ENCODE assay signal across 13 cellular contexts in genomic region chr16:71449020-71449419, GRCh38. TPM values are rescaled to one million over a fixed set of nuclear protein-coding genes. Genes with fewer than 3 reads are reported as not detected.
A peak's percentile ranks its signal among the peaks of the same experiment; 100 is the strongest.
DNase-seq lines count a peak whose midpoint lies in the region; ATAC-seq and TF ChIP-seq lines count a peak whose summit lies in the region.
"Had no signal": no experiment of that assay in that cellular context is flagged by ENCODE, and none has a peak within 500 bp of the region (broad histone marks: within the 10 kb centered on the region; RNA-seq: fewer than 3 reads in every experiment).

No MANE protein-coding gene starts in this region.

- H3K9ac ChIP-seq in adipocyte (ENCODE audit: low read length) (no peak overlapping the region), mesendoderm (ENCODE audit: low read length) (no peak overlapping the region)

- H2BK120ac ChIP-seq in mesendoderm (ENCODE audit: low read depth, low read length), result no peak overlapping the region

- H2BK15ac ChIP-seq in mesendoderm (replicated peaks; ENCODE audit: low read depth), result no peak overlapping the region

- no peak overlapping the region for H3K56ac ChIP-seq in mesendoderm (ENCODE audit: low read length)

- no peaks in the 10 kb centered on the region for H3K27me3 ChIP-seq in right cardiac atrium (ENCODE audit: control insufficient read depth, insufficient read depth)
- no peaks in the 10 kb centered on the region for H3K27me3 ChIP-seq in left ventricle myocardium inferior (ENCODE audit: low read depth)
- no peaks in the 10 kb centered on the region for H3K27me3 ChIP-seq in adipocyte (replicated peaks; ENCODE audit: control insufficient read depth, insufficient read depth, low read length)
- no peaks in the 10 kb centered on the region for H3K27me3 ChIP-seq in mesendoderm (ENCODE audit: insufficient read depth, low read length, poor library complexity)
- no peaks in the 10 kb centered on the region for H3K27me3 ChIP-seq in thoracic aorta (replicated peaks; ENCODE audit: insufficient read depth)
- no peaks in the 10 kb centered on the region for H3K27me3 ChIP-seq in tibial nerve

- peaks cover 81% of the 10 kb centered on the region for H3K36me3 ChIP-seq in left ventricle myocardium inferior
- H3K36me3 ChIP-seq in adipocyte (ENCODE audit: control insufficient read depth, insufficient read depth, low read length, severe bottlenecking), result peaks cover 71% of the 10 kb centered on the region
- H3K36me3 ChIP-seq in mesendoderm (ENCODE audit: control insufficient read depth, insufficient read depth, low read length), result peaks cover 9% of the 10 kb centered on the region
- peaks cover 62% of the 10 kb centered on the region for H3K36me3 ChIP-seq in thoracic aorta
- H3K36me3 ChIP-seq in tibial nerve, result peaks cover 18 to 77% (median 44%) of the 10 kb centered on the region in 3 donors

- TF ChIP-seq POLR2A in tibial nerve (IDR thresholded peaks at IDR 0.05), result no peak

- no peak overlapping the region for H3K4me2 ChIP-seq in mesendoderm (ENCODE audit: low read length)

- no peaks in the 10 kb centered on the region for H3K79me2 ChIP-seq in mesendoderm (ENCODE audit: control insufficient read depth, insufficient read depth, low read length)

- H3K23ac ChIP-seq in mesendoderm (ENCODE audit: low read length), result no peak overlapping the region

- H3K4ac ChIP-seq in mesendoderm (ENCODE audit: low read depth, low read length), result no peak overlapping the region

- H4K5ac ChIP-seq in mesendoderm (ENCODE audit: low read length), result no peak overlapping the region

- no peak overlapping the region for H2BK5ac ChIP-seq in mesendoderm (ENCODE audit: low read length)

- DNase-seq in right cardiac atrium, result no peak
- DNase-seq in left ventricle myocardium inferior, result no peak
- peak; percentile 5 for DNase-seq in adipocyte (ENCODE audit: low read depth)
- no peak for DNase-seq in mesendoderm
- DNase-seq in thoracic aorta (ENCODE audit: low spot score), result no peak
- DNase-seq in hypothalamus (lab: John Stamatoyannopoulos, UW), result no peak
- DNase-seq in tibial nerve (ENCODE audit: low spot score in 2 of 2), result no peak
- DNase-seq in NCI-H2171 treated with DMSO at 0.1 percent for 48 hours (lab: John Stamatoyannopoulos, UW), result no peak
- DNase-seq: 8988T, SHP77 had no signal

- H3K18ac ChIP-seq in mesendoderm (ENCODE audit: low read length), result no peak overlapping the region

- intact Hi-C loops in right cardiac atrium (cut with DNase I), result no loop called here
- intact Hi-C loops in left ventricle myocardium inferior (cut with micrococcal nuclease), result no loop called here

- ATAC-seq in right cardiac atrium (no peak), thoracic aorta (ENCODE audit: insufficient number of reproducible peaks, low FRiP score, low read depth) (no peak)
- ATAC-seq: CD8-positive, alpha-beta T cell had no signal

- TF ChIP-seq CTCF in left ventricle myocardium inferior (IDR thresholded peaks at IDR 0.05; ENCODE audit: borderline replicate concordance) (no peak), thoracic aorta (IDR thresholded peaks at IDR 0.05) (no peak), tibial nerve (IDR thresholded peaks at IDR 0.05) (no peak)

- H4K8ac ChIP-seq in mesendoderm (ENCODE audit: low read depth, low read length), result no peak overlapping the region

- WGBS in right cardiac atrium, result 95% methylated on average over 3 of the region's 3 CpGs
- WGBS in mesendoderm (ENCODE audit: extremely low coverage, insufficient coverage, low lambda C conversion rate), result no CpG with 5 or more reads among the region's 3 CpGs
- 96 to 100% methylated on average over 3 of the region's 3 CpGs for WGBS in tibial nerve, 2 donors

- peaks cover 20% of the 10 kb centered on the region for H3K9me3 ChIP-seq in right cardiac atrium (ENCODE audit: control insufficient read depth, low read length)
- H3K9me3 ChIP-seq in left ventricle myocardium inferior (replicated peaks), result peaks cover 99% of the 10 kb centered on the region
- peaks cover 96% of the 10 kb centered on the region for H3K9me3 ChIP-seq in adipocyte (ENCODE audit: control insufficient read depth, low read length)
- peaks cover 92% of the 10 kb centered on the region for H3K9me3 ChIP-seq in thoracic aorta
- peaks cover 25 to 100% (median 55%) of the 10 kb centered on the region in 4 donors for H3K9me3 ChIP-seq in tibial nerve

- no peak for TF ChIP-seq EP300 in tibial nerve (IDR thresholded peaks at IDR 0.05)

- H3K4me3 ChIP-seq in right cardiac atrium (ENCODE audit: low read length), result peak overlapping the region; percentile 17
- H3K4me3 ChIP-seq in left ventricle myocardium inferior, result no peak overlapping the region
- H3K4me3 ChIP-seq in adipocyte (ENCODE audit: low read length), result peak overlapping the region; percentile 70
- peak overlapping the region; percentile 37 for H3K4me3 ChIP-seq in mesendoderm (ENCODE audit: low read length)
- peak overlapping the region; percentile 39 for H3K4me3 ChIP-seq in thoracic aorta
- H3K4me3 ChIP-seq in tibial nerve, result no peak overlapping the region

- H2AK5ac ChIP-seq in mesendoderm (ENCODE audit: low read length), result no peak overlapping the region

- H3K27ac ChIP-seq in right cardiac atrium (ENCODE audit: low read length), result no peak overlapping the region
- no peak overlapping the region for H3K27ac ChIP-seq in left ventricle myocardium inferior (replicated peaks)
- H3K27ac ChIP-seq in mesendoderm (ENCODE audit: low read depth, low read length), result no peak overlapping the region
- H3K27ac ChIP-seq in thoracic aorta, result no peak overlapping the region
- no peak overlapping the region for H3K27ac ChIP-seq in tibial nerve

- H3K79me1 ChIP-seq in mesendoderm (ENCODE audit: low read length), result no peaks in the 10 kb centered on the region

- no peaks in the 10 kb centered on the region for H3K4me1 ChIP-seq in right cardiac atrium (ENCODE audit: control insufficient read depth, insufficient read depth, low read length)
- no peaks in the 10 kb centered on the region for H3K4me1 ChIP-seq in left ventricle myocardium inferior
- H3K4me1 ChIP-seq in adipocyte (ENCODE audit: control insufficient read depth, insufficient read depth, low read length), result no peaks in the 10 kb centered on the region
- no peaks in the 10 kb centered on the region for H3K4me1 ChIP-seq in mesendoderm (ENCODE audit: control insufficient read depth, low read depth, low read length)
- no peaks in the 10 kb centered on the region for H3K4me1 ChIP-seq in thoracic aorta (ENCODE audit: control insufficient read depth in 1 of 2, low read depth in 2 of 2)
- H3K4me1 ChIP-seq in tibial nerve, result no peaks in the 10 kb centered on the region

RNA-seq across cellular contexts. Expression of gene TLE7, which starts 7.2 kb away (rescaled TPM):
- total RNA-seq in right cardiac atrium, result not detected
- not detected for polyA plus RNA-seq in right cardiac atrium
- total RNA-seq in left ventricle myocardium inferior, result not detected
- polyA plus RNA-seq in mesendoderm (2013, experiment 1 of 2), result not detected
- polyA plus RNA-seq in mesendoderm (2013, experiment 2 of 2), result not detected
- total RNA-seq in thoracic aorta, result not detected
- not detected for total RNA-seq in tibial nerve
- total RNA-seq: CD8-positive, alpha-beta T cell; Daoy had no signal
- polyA plus RNA-seq: IgD-negative memory B cell had no signal

RNA-seq across cellular contexts. Expression of gene ZNF23, which starts 13.0 kb away (rescaled TPM):
- total RNA-seq in right cardiac atrium, result 1 to 10 TPM; 6.7 to 8.6 (median 7.8) TPM
- 6.8 TPM for polyA plus RNA-seq in right cardiac atrium
- 5.2 TPM for total RNA-seq in left ventricle myocardium inferior
- polyA plus RNA-seq in mesendoderm (2013, experiment 1 of 2), result 8.1 TPM
- 7.3 TPM for polyA plus RNA-seq in mesendoderm (2013, experiment 2 of 2)
- total RNA-seq in thoracic aorta, result 10 to 100 TPM in 1 of 2 donors, 1 to 10 TPM in 1; 3.9 to 10.1 TPM
- 10 to 100 TPM in 2 of 4 donors, 1 to 10 TPM in 2; 5.5 to 14.4 (median 11.0) TPM for total RNA-seq in tibial nerve

RNA-seq across cellular contexts. Expression of gene ZNF19, which starts 40.1 kb away (rescaled TPM):
- total RNA-seq in right cardiac atrium (1 to 10 TPM; 2.3 to 4.0 (median 3.2) TPM), left ventricle myocardium inferior (1.7 TPM), thoracic aorta (1 to 10 TPM; 3.7 to 9.0 TPM), tibial nerve (10 to 100 TPM in 1 of 4 donors, 1 to 10 TPM in 3; 5.7 to 11.1 (median 7.8) TPM)
- polyA plus RNA-seq in right cardiac atrium, result 1.7 TPM
- 1.1 TPM for polyA plus RNA-seq in mesendoderm (2013, experiment 1 of 2)
- polyA plus RNA-seq in mesendoderm (2013, experiment 2 of 2), result 1.1 TPM

Comparison
In these comparisons a context has a peak if more than half of its experiments do, and no peak if none do; other contexts are left out.
1. H3K4me3 ChIP-seq: peak in right cardiac atrium (single experiment), adipocyte (single experiment), mesendoderm (single experiment) and thoracic aorta (single experiment); none in left ventricle myocardium inferior (single experiment) and tibial nerve (0 of 4).